8 cellular contexts compared by ENCODE assay signal in genomic region chr2:99559075-99559662, GRCh38.
A peak's percentile ranks its signal among the peaks of the same experiment; 100 is the strongest.
DNase-seq lines count a peak whose midpoint lies in the region; ATAC-seq and TF ChIP-seq lines count a peak whose summit lies in the region.

No MANE protein-coding gene starts in this region.

- H3K4me3 ChIP-seq in heart left ventricle: no peak overlapping the region

- H3K9me3 ChIP-seq in T-helper 17 cell (ENCODE audit: control insufficient read depth, low read length, poor library complexity, severe bottlenecking) (no peaks in the 10 kb centered on the region), heart left ventricle (no peaks in the 10 kb centered on the region)

- TF ChIP-seq POLR2A in heart left ventricle (IDR thresholded peaks at IDR 0.05): no peak

- CTCF ChIA-PET in HEK293T (lab: Yijun Ruan, JAX): interaction anchor here (0.5 to 2.2 kb wide), 11 partner anchors 10 to 703 kb away, joined by 3 to 24 read pairs (median 4); no protein-coding TSS in a partner anchor

- peak; percentile 85 for DNase-seq in DMS53 treated with DMSO at 0.1 percent for 48 hours (lab: John Stamatoyannopoulos, UW; ENCODE audit: unreplicated experiment)
- DNase-seq in HEK293T (ENCODE audit: extremely low spot score): peak; percentile 87
- peak; percentile 81 for DNase-seq in NCI-H1694 (lab: John Stamatoyannopoulos, UW)
- DNase-seq in T-helper 17 cell: peak; percentile 70 to 80 (median 72)
- DNase-seq in activated naive CD8-positive, alpha-beta T cell treated with anti-CD3 and anti-CD28 coated beads, Interleukin-2, amount 50 U/mL, for 24 hours: peak; percentile 91
- peak; percentile 79 to 92 (median 87) for DNase-seq in heart left ventricle
- peak; percentile 74 for DNase-seq in putamen (ENCODE audit: low spot score)

- POLR2A ChIA-PET in HEK293T (lab: Yijun Ruan, JAX): no interaction called here

- intact Hi-C loops in heart left ventricle (cut with DNase I): loop anchor here (1.0 to 10.0 kb wide), 14 partner anchors 76 to 826 kb away; no protein-coding TSS in a partner anchor

- H3K4me3 Mint-ChIP-seq in T-helper 17 cell: no peak overlapping the region
- H3K4me3 Mint-ChIP-seq in activated naive CD8-positive, alpha-beta T cell treated with anti-CD3 and anti-CD28 coated beads, Interleukin-2, amount 50 U/mL, for 24 hours: no peak overlapping the region

- no peaks in the 10 kb centered on the region for H3K9me3 Mint-ChIP-seq in activated naive CD8-positive, alpha-beta T cell treated with anti-CD3 and anti-CD28 coated beads, Interleukin-2, amount 50 U/mL, for 24 hours

- H3K27me3 Mint-ChIP-seq in T-helper 17 cell: peaks cover 11% of the 10 kb centered on the region
- H3K27me3 Mint-ChIP-seq in activated naive CD8-positive, alpha-beta T cell treated with anti-CD3 and anti-CD28 coated beads, Interleukin-2, amount 50 U/mL, for 24 hours: no peaks in the 10 kb centered on the region

- peak; percentile 98 to 100 (median 99) for TF ChIP-seq CTCF in heart left ventricle (IDR thresholded peaks at IDR 0.05)

- H3K36me3 ChIP-seq in heart left ventricle: peaks cover 0 to 35% (median 0%) of the 10 kb centered on the region in 9 donors

- H3K27ac ChIP-seq in heart left ventricle: no peak overlapping the region

- 3% methylated on average over 17 of the region's 17 CpGs for WGBS in heart left ventricle, 4 donors

- H3K27me3 ChIP-seq in heart left ventricle: no peaks in the 10 kb centered on the region

- peaks cover 2% of the 10 kb centered on the region for H3K4me1 Mint-ChIP-seq in T-helper 17 cell
- no peaks in the 10 kb centered on the region for H3K4me1 Mint-ChIP-seq in activated naive CD8-positive, alpha-beta T cell treated with anti-CD3 and anti-CD28 coated beads, Interleukin-2, amount 50 U/mL, for 24 hours

- no peaks in the 10 kb centered on the region for H3K36me3 Mint-ChIP-seq in T-helper 17 cell (ENCODE audit: low read depth)
- no peaks in the 10 kb centered on the region for H3K36me3 Mint-ChIP-seq in activated naive CD8-positive, alpha-beta T cell treated with anti-CD3 and anti-CD28 coated beads, Interleukin-2, amount 50 U/mL, for 24 hours (ENCODE audit: low read depth)

- peaks cover 0 to 5% (median 0%) of the 10 kb centered on the region in 12 donors for H3K4me1 ChIP-seq in heart left ventricle

- peak; percentile 99 for ATAC-seq in T-helper 17 cell
- ATAC-seq in activated naive CD8-positive, alpha-beta T cell treated with anti-CD3 and anti-CD28 coated beads, Interleukin-2, amount 50 U/mL, for 24 hours: peak; percentile 90
- peak; percentile 93 to 97 (median 96) for ATAC-seq in heart left ventricle
- ATAC-seq in HG03378 (IDR thresholded peaks at IDR 0.05; ENCODE audit: unreplicated experiment): no peak

- no peak overlapping the region for H3K27ac Mint-ChIP-seq in T-helper 17 cell
- no peak overlapping the region for H3K27ac Mint-ChIP-seq in activated naive CD8-positive, alpha-beta T cell treated with anti-CD3 and anti-CD28 coated beads, Interleukin-2, amount 50 U/mL, for 24 hours

TF ChIP-seq in HEK293T, 16 proteins besides CTCF, POLR2A, EP300 and RAD21:
- TF ChIP-seq ELF4 (IDR thresholded peaks at IDR 0.05) (no peak), FOXA1 (IDR thresholded peaks at IDR 0.05) (no peak), LEF1 (IDR thresholded peaks at IDR 0.05; ENCODE audit: borderline replicate concordance) (no peak), HDGF (IDR thresholded peaks at IDR 0.05; ENCODE audit: borderline replicate concordance) (no peak), FOXM1 (IDR thresholded peaks at IDR 0.05; ENCODE audit: borderline replicate concordance) (no peak), NFRKB (IDR thresholded peaks at IDR 0.05) (no peak), ARNT (IDR thresholded peaks at IDR 0.05) (no peak), CTBP1 (IDR thresholded peaks at IDR 0.05; ENCODE audit: borderline replicate concordance) (no peak), L3MBTL2 (conservative IDR thresholded peaks at IDR 0.05) (no peak), SUZ12 (IDR thresholded peaks at IDR 0.05) (no peak)
TF ChIP-seq in HEK293T: peak in this region for 0.
